ENCODE assay signal across 10 cellular contexts in the genomic region with DNA sequence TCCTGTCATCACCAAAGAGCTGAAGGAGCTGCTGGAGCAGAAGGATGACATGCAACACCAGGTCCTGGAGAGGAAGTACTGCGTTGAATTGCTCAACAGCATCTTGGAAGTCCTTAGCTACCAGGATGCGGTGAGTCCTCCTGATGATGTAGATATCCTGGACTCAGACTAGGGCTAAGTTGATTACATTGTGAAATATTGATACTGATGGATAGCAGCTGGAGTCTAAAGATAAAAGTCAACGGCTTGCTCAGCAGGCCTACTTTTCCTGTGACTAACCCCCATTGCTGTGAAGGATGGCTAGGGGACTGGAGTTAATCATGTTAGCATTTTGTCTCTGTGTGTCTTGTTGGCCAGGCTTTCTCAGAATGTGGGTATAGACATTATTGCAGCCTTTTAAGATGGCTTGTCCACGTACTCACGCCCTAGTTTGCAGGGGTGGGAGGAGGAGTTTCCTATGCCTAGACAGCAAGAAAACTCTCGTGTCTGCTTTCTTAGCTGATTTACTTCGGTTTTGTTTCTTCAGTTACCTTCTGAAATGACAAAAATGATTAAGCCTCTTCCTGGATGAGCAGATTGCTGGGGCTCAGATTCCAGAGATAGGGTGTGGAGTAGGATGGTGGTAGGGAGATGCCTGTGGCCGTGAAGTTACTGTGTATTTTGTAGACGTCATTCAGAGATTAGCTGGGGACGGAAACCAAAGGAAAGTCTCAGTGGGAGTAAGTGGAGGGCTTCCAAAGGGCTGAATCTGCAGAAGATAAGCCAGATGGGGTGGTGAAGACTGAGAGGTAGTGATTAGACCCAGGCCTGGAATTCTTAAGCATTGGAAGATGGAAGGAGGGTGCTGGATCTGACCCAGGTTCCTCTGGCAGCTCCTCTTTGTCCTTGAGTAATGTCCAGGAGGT.
A peak's percentile ranks its signal among the peaks of the same experiment; 100 is the strongest.
DNase-seq lines count a peak whose midpoint lies in the region; ATAC-seq and TF ChIP-seq lines count a peak whose summit lies in the region.
"Had no signal": no experiment of that assay in that cellular context is flagged by ENCODE, and none has a peak within 500 bp of the region (broad histone marks: within the 10 kb centered on the region; RNA-seq: fewer than 3 reads in every experiment).

No MANE protein-coding gene starts in this region.

- TF ChIP-seq CTCF in CD14-positive monocyte (IDR thresholded peaks at IDR 0.05) (no peak), right lobe of liver (IDR thresholded peaks at IDR 0.05) (no peak)

- DNase-seq in CD14-positive monocyte (ENCODE audit: low spot score) (peak; percentile 52), NOMO-1 treated with DMSO at 0.1 percent for 48 hours (lab: John Stamatoyannopoulos, UW; ENCODE audit: unreplicated experiment) (peak; percentile 28), NCI-H1417 treated with DMSO at 0.1 percent for 48 hours (lab: John Stamatoyannopoulos, UW) (no peak), right lobe of liver (no peak)
- no peak for DNase-seq in central memory CD8-positive, alpha-beta T cell (ENCODE audit: low spot score in 2 of 2)
- DNase-seq in naive thymus-derived CD4-positive, alpha-beta T cell, result no peak
- DNase-seq in stimulated activated CD4-positive, alpha-beta T cell treated with anti-CD3 and anti-CD28 coated beads, Interleukin-4, amount 100 ng/mL, for 24 hours, result no peak
- DNase-seq: activated gamma-delta T cell treated with Interleukin-2 at 50 U/mL for 16 hours, kidney glomerular epithelial cell had no signal

- peaks cover 58 to 85% of the 10 kb centered on the region in 2 donors for H3K36me3 Mint-ChIP-seq in CD14-positive monocyte
- H3K36me3 Mint-ChIP-seq in central memory CD8-positive, alpha-beta T cell (ENCODE audit: insufficient read depth), result peaks cover 22% of the 10 kb centered on the region
- peaks cover 10 to 63% (median 44%) of the 10 kb centered on the region in 5 donors for H3K36me3 Mint-ChIP-seq in naive thymus-derived CD4-positive, alpha-beta T cell

- no peak overlapping the region for H3K27ac ChIP-seq in naive thymus-derived CD4-positive, alpha-beta T cell (ENCODE audit: low read depth, low read length)
- no peak overlapping the region for H3K27ac ChIP-seq in right lobe of liver

- CTCF ChIA-PET in naive thymus-derived CD4-positive, alpha-beta T cell (lab: Charles Lee), result no interaction called here

- H3K27me3 ChIP-seq in naive thymus-derived CD4-positive, alpha-beta T cell (ENCODE audit: control insufficient read depth in 2 of 2, insufficient read depth in 2 of 2, low read length in 2 of 2), result no peaks in the 10 kb centered on the region
- no peaks in the 10 kb centered on the region for H3K27me3 ChIP-seq in right lobe of liver

- 17% methylated on average over 8 of the region's 10 CpGs for WGBS in right lobe of liver (ENCODE audit: insufficient coverage, low coverage, low lambda C conversion rate, missing lambda C conversion rate)

- H3K27me3 Mint-ChIP-seq in CD14-positive monocyte (ENCODE audit: low read depth in 3 of 3), result no peaks in the 10 kb centered on the region
- no peaks in the 10 kb centered on the region for H3K27me3 Mint-ChIP-seq in central memory CD8-positive, alpha-beta T cell
- H3K27me3 Mint-ChIP-seq in naive thymus-derived CD4-positive, alpha-beta T cell, result no peaks in the 10 kb centered on the region

- peak overlapping the region; percentile 30 to 85 (median 78) for H3K27ac Mint-ChIP-seq in CD14-positive monocyte
- H3K27ac Mint-ChIP-seq in central memory CD8-positive, alpha-beta T cell (ENCODE audit: low read depth), result peak overlapping the region; percentile 11
- H3K27ac Mint-ChIP-seq in naive thymus-derived CD4-positive, alpha-beta T cell, result peak overlapping the region in 1 of 9 donors; percentile 1

- H3K4me1 Mint-ChIP-seq in CD14-positive monocyte, result peaks cover 23% of the 10 kb centered on the region
- H3K4me1 Mint-ChIP-seq in central memory CD8-positive, alpha-beta T cell, result peaks cover 58% of the 10 kb centered on the region
- peaks cover 15 to 34% (median 30%) of the 10 kb centered on the region in 7 donors for H3K4me1 Mint-ChIP-seq in naive thymus-derived CD4-positive, alpha-beta T cell

- H3K36me3 ChIP-seq in naive thymus-derived CD4-positive, alpha-beta T cell (ENCODE audit: control insufficient read depth in 2 of 3, insufficient read depth in 3 of 3, low read length in 3 of 3), result peaks cover 3 to 50% (median 6%) of the 10 kb centered on the region in 3 experiments
- H3K36me3 ChIP-seq in right lobe of liver, result no peaks in the 10 kb centered on the region

- no peak for ATAC-seq in central memory CD8-positive, alpha-beta T cell (replicated peaks; ENCODE audit: extremely low read depth, poor library complexity, severe bottlenecking)
- peak; percentile 50 for ATAC-seq in naive thymus-derived CD4-positive, alpha-beta T cell
- ATAC-seq in HG03175 (IDR thresholded peaks at IDR 0.05; ENCODE audit: unreplicated experiment) (no peak), right lobe of liver (no peak)

- peaks cover 0 to 10% of the 10 kb centered on the region in 2 donors for H3K4me1 ChIP-seq in naive thymus-derived CD4-positive, alpha-beta T cell (ENCODE audit: control insufficient read depth in 2 of 2, insufficient read depth in 2 of 2, low read length in 2 of 2)
- no peaks in the 10 kb centered on the region for H3K4me1 ChIP-seq in right lobe of liver

- no peak for TF ChIP-seq POLR2A in right lobe of liver (IDR thresholded peaks at IDR 0.05)

- no peaks in the 10 kb centered on the region for H3K9me3 Mint-ChIP-seq in CD14-positive monocyte
- H3K9me3 Mint-ChIP-seq in central memory CD8-positive, alpha-beta T cell, result no peaks in the 10 kb centered on the region
- no peaks in the 10 kb centered on the region for H3K9me3 Mint-ChIP-seq in naive thymus-derived CD4-positive, alpha-beta T cell

- H3K4me3 Mint-ChIP-seq in CD14-positive monocyte, result no peak overlapping the region
- no peak overlapping the region for H3K4me3 Mint-ChIP-seq in central memory CD8-positive, alpha-beta T cell
- peak overlapping the region in 1 of 10 donors; percentile 11 for H3K4me3 Mint-ChIP-seq in naive thymus-derived CD4-positive, alpha-beta T cell

- H3K9me3 ChIP-seq in naive thymus-derived CD4-positive, alpha-beta T cell (ENCODE audit: control insufficient read depth in 2 of 3, low read length in 3 of 3), result no peaks in the 10 kb centered on the region
- H3K9me3 ChIP-seq in right lobe of liver, result no peaks in the 10 kb centered on the region

- POLR2A ChIA-PET in naive thymus-derived CD4-positive, alpha-beta T cell (lab: Charles Lee), result no interaction called here

- H3K4me3 ChIP-seq in naive thymus-derived CD4-positive, alpha-beta T cell (ENCODE audit: low read length), result no peak overlapping the region
- no peak overlapping the region for H3K4me3 ChIP-seq in right lobe of liver

- intact Hi-C loops in CD14-positive monocyte (cut with micrococcal nuclease) (no loop called here), right lobe of liver (cut with DNase I) (no loop called here)
- intact Hi-C loops in naive thymus-derived CD4-positive, alpha-beta T cell (cut with micrococcal nuclease), result no loop called here

Comparison
In these comparisons a context has a peak if more than half of its experiments do, and no peak if none do; other contexts are left out.
1. DNase-seq: peak in CD14-positive monocyte (single experiment) and NOMO-1 treated with DMSO at 0.1 percent for 48 hours (single experiment); none in central memory CD8-positive, alpha-beta T cell (0 of 2), naive thymus-derived CD4-positive, alpha-beta T cell (0 of 9), stimulated activated CD4-positive, alpha-beta T cell treated with anti-CD3 and anti-CD28 coated beads, Interleukin-4, amount 100 ng/mL, for 24 hours (single experiment), NCI-H1417 treated with DMSO at 0.1 percent for 48 hours (single experiment) and right lobe of liver (0 of 3).